11 cellular contexts compared by ENCODE assay signal in genomic region chr4:3284734-3285557, GRCh38. TPM values are rescaled to one million over a fixed set of nuclear protein-coding genes. Genes with fewer than 3 reads are reported as not detected.
A peak's percentile ranks its signal among the peaks of the same experiment; 100 is the strongest.
DNase-seq lines count a peak whose midpoint lies in the region; ATAC-seq and TF ChIP-seq lines count a peak whose summit lies in the region.
"Had no signal": no experiment of that assay in that cellular context is flagged by ENCODE, and none has a peak within 500 bp of the region (broad histone marks: within the 10 kb centered on the region; RNA-seq: fewer than 3 reads in every experiment).

No MANE protein-coding gene starts in this region.

- no peak overlapping the region for H3K4me3 Mint-ChIP-seq in neural crest cell

- H3K27me3 Mint-ChIP-seq in neural crest cell (ENCODE audit: low read depth) = no peaks in the 10 kb centered on the region

- ATAC-seq in left cardiac atrium (no peak), HG02571 (IDR thresholded peaks at IDR 0.05; ENCODE audit: unreplicated experiment) (no peak)

- H3K9me3 Mint-ChIP-seq in neural crest cell = peaks cover 4% of the 10 kb centered on the region

- H3K4me1 Mint-ChIP-seq in neural crest cell = no peaks in the 10 kb centered on the region

- H3K27ac Mint-ChIP-seq in neural crest cell (ENCODE audit: unreplicated experiment) = peak overlapping the region; percentile 10

- TF ChIP-seq CTCF in neural crest cell (conservative IDR thresholded peaks at IDR 0.05) (no peak), GM20000 (IDR thresholded peaks at IDR 0.05; ENCODE audit: extremely low read depth, missing control alignments) (no peak)

- DNase-seq in cardiac septum (ENCODE audit: low spot score) = peak; percentile 53
- no peak for DNase-seq in left cardiac atrium
- DNase-seq in activated CD8-positive, alpha-beta memory T cell treated with anti-CD3 and anti-CD28 coated beads, Interleukin-2, amount 50 U/mL, for 48 hours = peak; percentile 38
- DNase-seq in neural crest cell (ENCODE audit: low read depth, low spot score) = no peak
- no peak for DNase-seq in stimulated activated CD4-positive, alpha-beta T cell treated with anti-CD3 and anti-CD28 coated beads, Interleukin-15, amount 100 ng/mL, for 24 hours
- DNase-seq in GM20000 (ENCODE audit: low spot score) = no peak
- DNase-seq: HFFc6, KG1, NCI-H1105, NCI-H187 had no signal

- intact Hi-C loops in cardiac septum (cut with DNase I) (no loop called here), left cardiac atrium (cut with DNase I) (no loop called here)

- no peaks in the 10 kb centered on the region for H3K36me3 Mint-ChIP-seq in neural crest cell (ENCODE audit: low read depth)

RNA-seq across cellular contexts. Expression of gene RGS12, which starts 7.9 kb away (rescaled TPM):
- total RNA-seq in cardiac septum (19.1 TPM), left cardiac atrium (10 to 100 TPM; 13.3 to 16.6 TPM), neural crest cell (60.4 and 69.5 TPM in 2 replicates)

RNA-seq across cellular contexts. Expression of gene MSANTD1, which starts 36.0 kb away (rescaled TPM):
- total RNA-seq in cardiac septum (1.1 TPM), left cardiac atrium (under 1 TPM; 0.41 to 0.42 TPM), neural crest cell (1.2 TPM in 2 replicates)

Comparison
In these comparisons a context has a peak if more than half of its experiments do, and no peak if none do; other contexts are left out.
1. DNase-seq: peak in cardiac septum (single experiment) and activated CD8-positive, alpha-beta memory T cell treated with anti-CD3 and anti-CD28 coated beads, Interleukin-2, amount 50 U/mL, for 48 hours (single experiment); none in left cardiac atrium (single experiment), neural crest cell (single experiment), stimulated activated CD4-positive, alpha-beta T cell treated with anti-CD3 and anti-CD28 coated beads, Interleukin-15, amount 100 ng/mL, for 24 hours (single experiment) and GM20000 (single experiment).